In genomic region chr10:83410570-83410969, GRCh38 we compare ENCODE assay signal across 20 cellular contexts.
DNase-seq lines count a peak whose midpoint lies in the region; ATAC-seq, FAIRE-seq and TF ChIP-seq lines count a peak whose summit lies in the region.
"Had no signal": no experiment of that assay in that cellular context is flagged by ENCODE, and none has a peak within 500 bp of the region (broad histone marks: within the 10 kb centered on the region; RNA-seq: fewer than 3 reads in every experiment).

No MANE protein-coding gene starts in this region.

- POLR2A ChIA-PET in HEK293 (lab: Yijun Ruan, JAX), result no interaction called here

- DNase-seq in mesenchymal stem cell, result no peak
- DNase-seq: 8988T; AML-193; Caco-2; Calu3; CD4-positive, alpha-beta T cell; CD8-positive, alpha-beta T cell; DMS79 treated with DMSO at 0.1 percent for 48 hours; GF-D8 had no signal

- no peak overlapping the region for H3K18ac ChIP-seq in mesenchymal stem cell (ENCODE audit: low read depth in 1 of 2, low read length in 2 of 2)

- H3K14ac ChIP-seq in mesenchymal stem cell (ENCODE audit: low read length in 2 of 2), result no peak overlapping the region

- H3K36me3 ChIP-seq in HEK293 (ENCODE audit: control insufficient read depth in 2 of 2, insufficient read depth in 1 of 2, low read length in 2 of 2) (no peaks in the 10 kb centered on the region), mesenchymal stem cell (ENCODE audit: control insufficient read depth in 1 of 2, insufficient read depth in 2 of 2, low read depth in 1 of 2, low read length in 2 of 2) (no peaks in the 10 kb centered on the region)
- H3K36me3 ChIP-seq: BLaER1 treated with 17β-estradiol and CSF1 and Interleukin-3, amounts not matched to agents 10 nM and 100 nM had no signal

- no peak overlapping the region for H2AFZ ChIP-seq in mesenchymal stem cell (ENCODE audit: low read depth, low read length)

- H2BK12ac ChIP-seq in mesenchymal stem cell (ENCODE audit: low read length in 2 of 2), result no peak overlapping the region

- no CpG with 5 or more reads among the region's 2 CpGs for WGBS in mesenchymal stem cell

- CTCF ChIA-PET in HEK293 (lab: Yijun Ruan, JAX), result no interaction called here

- no peak for TF ChIP-seq CTCF in HEK293 (tag by site-specific recombination; IDR thresholded peaks at IDR 0.05)

- H2BK120ac ChIP-seq in mesenchymal stem cell (ENCODE audit: low read depth, low read length), result no peak overlapping the region

- FAIRE-seq in A204.1 (lab: Jason Lieb, UNC), result peak; percentile 41
- FAIRE-seq: A549, D721Med, G401.6, GM12891, GM18507 had no signal

- no peaks in the 10 kb centered on the region for H3K4me1 ChIP-seq in HEK293 (ENCODE audit: control insufficient read depth, insufficient read depth, low read length)
- H3K4me1 ChIP-seq in mesenchymal stem cell (ENCODE audit: control insufficient read depth, insufficient read depth, low read depth, low read length), result no peaks in the 10 kb centered on the region
- H3K4me1 ChIP-seq: A549; BLaER1 treated with 17β-estradiol and CSF1 and Interleukin-3, amounts not matched to agents 10 nM and 100 nM; Caco-2 had no signal

- H3K9me3 ChIP-seq in HEK293 (ENCODE audit: control insufficient read depth, insufficient read depth, low read depth, low read length), result no peaks in the 10 kb centered on the region
- H3K9me3 ChIP-seq in mesenchymal stem cell (ENCODE audit: control insufficient read depth, low read length), result no peaks in the 10 kb centered on the region
- H3K9me3 ChIP-seq: A549; BLaER1 treated with 17β-estradiol and CSF1 and Interleukin-3, amounts not matched to agents 10 nM and 100 nM; Caco-2 had no signal

- H3K4ac ChIP-seq in mesenchymal stem cell (ENCODE audit: low read depth in 1 of 2, low read length in 2 of 2), result no peak overlapping the region

- no peaks in the 10 kb centered on the region for H3K27me3 ChIP-seq in mesenchymal stem cell (ENCODE audit: control insufficient read depth in 1 of 2, insufficient read depth in 1 of 2, low read length in 2 of 2)
- H3K27me3 ChIP-seq: BLaER1 treated with 17β-estradiol and CSF1 and Interleukin-3, amounts not matched to agents 10 nM and 100 nM had no signal

- H2AK5ac ChIP-seq in mesenchymal stem cell (ENCODE audit: low read length, severe bottlenecking), result no peak overlapping the region

- no peak overlapping the region for H3K4me3 ChIP-seq in HEK293 (ENCODE audit: low read depth, low read length)
- H3K4me3 ChIP-seq in mesenchymal stem cell (ENCODE audit: insufficient read depth in 1 of 2, low read depth in 1 of 2, low read length in 2 of 2), result no peak overlapping the region
- H3K4me3 ChIP-seq: A549; BLaER1 treated with 17β-estradiol and CSF1 and Interleukin-3, amounts not matched to agents 10 nM and 100 nM had no signal

- H3K4me2 ChIP-seq in mesenchymal stem cell (ENCODE audit: low read length, poor library complexity, severe bottlenecking), result no peak overlapping the region
- H3K4me2 ChIP-seq: A549; BLaER1 treated with 17β-estradiol and CSF1 and Interleukin-3, amounts not matched to agents 10 nM and 100 nM had no signal

- no peak overlapping the region for H4K8ac ChIP-seq in mesenchymal stem cell (ENCODE audit: low read length)

- H3K79me1 ChIP-seq in mesenchymal stem cell (replicated peaks; ENCODE audit: low read length, poor library complexity, severe bottlenecking), result no peaks in the 10 kb centered on the region

- no peak overlapping the region for H3K27ac ChIP-seq in HEK293 (ENCODE audit: extremely low read depth, low read depth, low read length)
- H3K27ac ChIP-seq in mesenchymal stem cell (ENCODE audit: low read length, poor library complexity, severe bottlenecking), result no peak overlapping the region
- H3K27ac ChIP-seq: A549; BLaER1 treated with 17β-estradiol and CSF1 and Interleukin-3, amounts not matched to agents 10 nM and 100 nM; C4-2B had no signal

- H3K9ac ChIP-seq in mesenchymal stem cell (ENCODE audit: low read length), result no peak overlapping the region
- H3K9ac ChIP-seq: BLaER1 treated with 17β-estradiol and CSF1 and Interleukin-3, amounts not matched to agents 10 nM and 100 nM had no signal

- H4K91ac ChIP-seq in mesenchymal stem cell (ENCODE audit: low read length), result no peak overlapping the region

- no peak for ATAC-seq in GM18498 (IDR thresholded peaks at IDR 0.05; ENCODE audit: unreplicated experiment)
- no peak for ATAC-seq in HG03280 (IDR thresholded peaks at IDR 0.05; ENCODE audit: unreplicated experiment)
- ATAC-seq: A549; CD8-positive, alpha-beta T cell had no signal

- peak overlapping the region; percentile 44 for H2BK5ac ChIP-seq in mesenchymal stem cell (ENCODE audit: low read depth, low read length, poor library complexity, severe bottlenecking)

- no peak overlapping the region for H2BK15ac ChIP-seq in mesenchymal stem cell (ENCODE audit: low read depth, poor library complexity, severe bottlenecking)

- no peak overlapping the region for H3K23ac ChIP-seq in mesenchymal stem cell (ENCODE audit: low read length in 2 of 2)

TF ChIP-seq in HEK293, 187 proteins besides CTCF, POLR2A, EP300 and RAD21:
- TF ChIP-seq ATF2 (tag by site-specific recombination; IDR thresholded peaks at IDR 0.05; ENCODE audit: low read depth), result peak; percentile 51; the same call in 1 of the 2 replicates
- TF ChIP-seq ZNF48 (tag by site-specific recombination; IDR thresholded peaks at IDR 0.05), result no peak
- TF ChIP-seq KLF9 (tag by site-specific recombination; IDR thresholded peaks at IDR 0.05; ENCODE audit: low read depth), result no peak
